8 cellular contexts compared by ENCODE assay signal in the genomic region with DNA sequence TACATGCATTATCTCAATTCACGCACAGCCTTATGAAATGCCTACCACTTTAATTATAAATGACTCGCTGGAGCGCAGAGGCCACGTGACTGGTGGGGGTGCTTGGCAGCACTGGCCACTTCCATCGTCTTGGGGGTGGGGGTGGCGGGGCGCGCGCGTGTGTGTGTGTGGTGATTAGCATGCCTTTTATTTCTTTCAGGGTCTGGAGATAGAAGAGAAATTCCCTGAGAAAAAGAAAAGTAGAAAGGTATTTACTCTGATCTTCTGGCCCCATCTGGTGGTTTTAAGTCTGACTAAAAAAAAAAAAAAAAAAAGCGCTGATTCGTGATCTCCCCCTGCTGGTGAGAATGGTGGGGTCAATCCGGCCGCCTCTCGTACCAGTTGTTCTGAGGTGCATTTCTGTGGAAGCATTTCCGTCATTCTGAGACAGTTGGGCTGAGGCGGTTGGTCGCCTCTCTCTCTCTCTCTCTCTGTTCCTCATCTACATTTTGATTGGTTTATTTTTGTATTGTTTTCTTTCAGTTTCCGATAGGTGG. TPM values are rescaled to one million over a fixed set of nuclear protein-coding genes. Genes with fewer than 3 reads are reported as not detected.
DNase-seq lines count a peak whose midpoint lies in the region; ATAC-seq, FAIRE-seq and TF ChIP-seq lines count a peak whose summit lies in the region.

A gene with protein sequence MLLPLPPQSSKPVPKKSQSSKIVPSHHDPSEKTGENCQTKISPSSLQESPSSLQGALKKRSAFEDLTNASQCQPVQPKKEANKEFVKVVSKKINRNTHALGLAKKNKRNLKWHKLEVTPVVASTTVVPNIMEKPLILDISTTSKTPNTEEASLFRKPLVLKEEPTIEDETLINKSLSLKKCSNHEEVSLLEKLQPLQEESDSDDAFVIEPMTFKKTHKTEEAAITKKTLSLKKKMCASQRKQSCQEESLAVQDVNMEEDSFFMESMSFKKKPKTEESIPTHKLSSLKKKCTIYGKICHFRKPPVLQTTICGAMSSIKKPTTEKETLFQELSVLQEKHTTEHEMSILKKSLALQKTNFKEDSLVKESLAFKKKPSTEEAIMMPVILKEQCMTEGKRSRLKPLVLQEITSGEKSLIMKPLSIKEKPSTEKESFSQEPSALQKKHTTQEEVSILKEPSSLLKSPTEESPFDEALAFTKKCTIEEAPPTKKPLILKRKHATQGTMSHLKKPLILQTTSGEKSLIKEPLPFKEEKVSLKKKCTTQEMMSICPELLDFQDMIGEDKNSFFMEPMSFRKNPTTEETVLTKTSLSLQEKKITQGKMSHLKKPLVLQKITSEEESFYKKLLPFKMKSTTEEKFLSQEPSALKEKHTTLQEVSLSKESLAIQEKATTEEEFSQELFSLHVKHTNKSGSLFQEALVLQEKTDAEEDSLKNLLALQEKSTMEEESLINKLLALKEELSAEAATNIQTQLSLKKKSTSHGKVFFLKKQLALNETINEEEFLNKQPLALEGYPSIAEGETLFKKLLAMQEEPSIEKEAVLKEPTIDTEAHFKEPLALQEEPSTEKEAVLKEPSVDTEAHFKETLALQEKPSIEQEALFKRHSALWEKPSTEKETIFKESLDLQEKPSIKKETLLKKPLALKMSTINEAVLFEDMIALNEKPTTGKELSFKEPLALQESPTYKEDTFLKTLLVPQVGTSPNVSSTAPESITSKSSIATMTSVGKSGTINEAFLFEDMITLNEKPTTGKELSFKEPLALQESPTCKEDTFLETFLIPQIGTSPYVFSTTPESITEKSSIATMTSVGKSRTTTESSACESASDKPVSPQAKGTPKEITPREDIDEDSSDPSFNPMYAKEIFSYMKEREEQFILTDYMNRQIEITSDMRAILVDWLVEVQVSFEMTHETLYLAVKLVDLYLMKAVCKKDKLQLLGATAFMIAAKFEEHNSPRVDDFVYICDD (N-terminal part only) (plus strand): TSS at position 402 of the 536 bp plus-strand sequence. CDS start 80,399 bp downstream, outside the sequence.

- H3K27me3 ChIP-seq in Karpas-422 (ENCODE audit: low read length), result no peaks in the 10 kb centered on the region
- H3K27me3 ChIP-seq in RWPE2 (ENCODE audit: insufficient read depth, poor library complexity, severe bottlenecking), result no peaks in the 10 kb centered on the region
- no peaks in the 10 kb centered on the region for H3K27me3 ChIP-seq in thymus (ENCODE audit: control insufficient read depth, insufficient read depth)

- 3% methylated on average over 19 of the region's 19 CpGs for WGBS in thymus

- DNase-seq in GOT3 (lab: John Stamatoyannopoulos, UW), result peak; percentile 8
- DNase-seq in Karpas-422, result peak; percentile 87
- DNase-seq in RWPE2 (ENCODE audit: low spot score), result peak; percentile 37
- DNase-seq in activated gamma-delta T cell (lab: John Stamatoyannopoulos, UW), result peak; percentile 31
- DNase-seq in foreskin melanocyte, result peak; percentile 56
- DNase-seq in osteocyte (ENCODE audit: extremely low spot score, unreplicated experiment), result no peak

- H3K36me3 ChIP-seq in Karpas-422 (ENCODE audit: insufficient read depth, low read length) (no peaks in the 10 kb centered on the region), RWPE2 (ENCODE audit: low read depth) (no peaks in the 10 kb centered on the region), thymus (ENCODE audit: control insufficient read depth, insufficient read depth) (no peaks in the 10 kb centered on the region)

- peak within 1 kb of the TSS; percentile 12; the same call in 1 of the 2 replicates for H3K9ac ChIP-seq in Karpas-422 (ENCODE audit: low read length)

- H3K4me1 ChIP-seq in Karpas-422 (ENCODE audit: low read length) (peaks cover 6% of the 10 kb centered on the region), RWPE2 (ENCODE audit: insufficient read depth, poor library complexity, severe bottlenecking) (no peaks in the 10 kb centered on the region), thymus (ENCODE audit: control insufficient read depth, insufficient read depth, low read length) (no peaks in the 10 kb centered on the region)

- peak within 1 kb of the TSS; percentile 67; the same call in 1 of the 2 replicates for H2AFZ ChIP-seq in Karpas-422 (ENCODE audit: low read length)

- H3K4me3 ChIP-seq in Karpas-422 (ENCODE audit: low read length) (peak within 1 kb of the TSS; percentile 25; the same call in 1 of the 2 replicates), RWPE2 (ENCODE audit: severe bottlenecking) (peak within 1 kb of the TSS; percentile 19), thymus (ENCODE audit: low read length) (peak within 1 kb of the TSS; percentile 48)

- H3K9me3 Mint-ChIP-seq in osteocyte (ENCODE audit: unreplicated experiment), result no peaks in the 10 kb centered on the region

- H3K9me3 ChIP-seq in Karpas-422 (ENCODE audit: low read length) (no peaks in the 10 kb centered on the region), RWPE2 (ENCODE audit: severe bottlenecking) (no peaks in the 10 kb centered on the region), thymus (ENCODE audit: control insufficient read depth) (no peaks in the 10 kb centered on the region)

- H3K4me1 Mint-ChIP-seq in osteocyte (ENCODE audit: unreplicated experiment), result peaks cover 9% of the 10 kb centered on the region

- H3K27ac Mint-ChIP-seq in osteocyte (ENCODE audit: unreplicated experiment), result peak within 1 kb of the TSS; percentile 61

- no peaks in the 10 kb centered on the region for H3K79me2 ChIP-seq in Karpas-422 (ENCODE audit: low read length)

- H3K36me3 Mint-ChIP-seq in osteocyte (ENCODE audit: unreplicated experiment), result no peaks in the 10 kb centered on the region

- H3K4me3 Mint-ChIP-seq in osteocyte (ENCODE audit: unreplicated experiment), result peak within 1 kb of the TSS; percentile 72

- H3K27me3 Mint-ChIP-seq in osteocyte (ENCODE audit: unreplicated experiment), result no peaks in the 10 kb centered on the region

- no peaks in the 10 kb centered on the region for H3K9me2 ChIP-seq in Karpas-422 (replicated peaks; ENCODE audit: insufficient read depth, low read length)

- ATAC-seq in RWPE2 (ENCODE audit: low read depth), result peak; percentile 86

- TF ChIP-seq CTCF in RWPE2 (IDR thresholded peaks at IDR 0.05; ENCODE audit: poor library complexity, severe bottlenecking) (peak; percentile 46), osteocyte (IDR thresholded peaks at IDR 0.05) (peak; percentile 66)

- no peaks in the 10 kb centered on the region for H4K20me1 ChIP-seq in Karpas-422 (ENCODE audit: insufficient read depth, low read depth, low read length)

- H3K4me2 ChIP-seq in Karpas-422 (ENCODE audit: low read depth, low read length, poor library complexity, severe bottlenecking), result peak within 1 kb of the TSS; percentile 57

- H3K27ac ChIP-seq in Karpas-422 (ENCODE audit: low read length), result no peak within 1 kb of the TSS
- H3K27ac ChIP-seq in RWPE2 (ENCODE audit: poor library complexity, severe bottlenecking), result no peak within 1 kb of the TSS
- H3K27ac ChIP-seq in thymus (ENCODE audit: low read depth), result no peak within 1 kb of the TSS

- FAIRE-seq in G401.6 (lab: Jason Lieb, UNC), result peak; percentile 89

RNA-seq across cellular contexts. Expression of the gene that starts here (rescaled TPM):
- total RNA-seq in Karpas-422 (2014; rRNA removed; shearing (Covaris generic); ENCODE audit: low replicate concordance), result 0.32 and 0.78 TPM in 2 replicates
- total RNA-seq in osteocyte, result 0.48 and 1.4 TPM in 2 replicates
- polyA plus RNA-seq in thymus, result 0.50 TPM

Comparison
In these comparisons a context has a peak if more than half of its experiments do, and no peak if none do; other contexts are left out.
1. Peak in DNase-seq, H3K4me3 ChIP-seq, H3K9ac ChIP-seq and H3K4me2 ChIP-seq in Karpas-422; RNA of the gene not detected or under 1 TPM.